Comparison of ENCODE assay signal across 16 cellular contexts in genomic region chr14:76201162-76201561, GRCh38. TPM values are rescaled to one million over a fixed set of nuclear protein-coding genes. Genes with fewer than 3 reads are reported as not detected.
DNase-seq lines count a peak whose midpoint lies in the region; ATAC-seq and TF ChIP-seq lines count a peak whose summit lies in the region.
"Had no signal": no experiment of that assay in that cellular context is flagged by ENCODE, and none has a peak within 500 bp of the region (broad histone marks: within the 10 kb centered on the region; RNA-seq: fewer than 3 reads in every experiment).

No MANE protein-coding gene starts in this region.

- TF ChIP-seq CTCF in SK-N-SH (IDR thresholded peaks at IDR 0.05), result no peak

- WGBS in SK-N-SH (ENCODE audit: low lambda C conversion rate), result 61% methylated on average over 5 of the region's 5 CpGs

- peaks cover 7% of the 10 kb centered on the region; the same call in 1 of the 2 replicates for H3K79me2 ChIP-seq in SK-N-SH (ENCODE audit: insufficient read depth)

- peaks cover 54 to 70% of the 10 kb centered on the region in 2 experiments for H3K36me3 ChIP-seq in SK-N-SH (replicated peaks in 1 of 2; ENCODE audit: control insufficient read depth in 1 of 2, insufficient read depth in 2 of 2, low read length in 1 of 2)
- H3K36me3 ChIP-seq: ovary had no signal

- H3F3A ChIP-seq in SK-N-SH (replicated peaks; ENCODE audit: insufficient read depth), result peaks cover 27% of the 10 kb centered on the region

- H3K4me1 ChIP-seq in SK-N-SH (ENCODE audit: control insufficient read depth in 1 of 2, insufficient read depth in 2 of 2, low read depth in 1 of 2, low read length in 1 of 2), result peaks cover 0 to 9% of the 10 kb centered on the region in 2 experiments; a peak in 2 of 4 replicates

- TF ChIP-seq EP300 in SK-N-SH (IDR thresholded peaks at IDR 0.05; ENCODE audit: borderline replicate concordance in 1 of 2, low read depth in 1 of 2, low read length in 1 of 2), result no peak

- H3K9ac ChIP-seq in SK-N-SH, result no peak overlapping the region

- TF ChIP-seq RAD21 in SK-N-SH (IDR thresholded peaks at IDR 0.05; ENCODE audit: low read length), result no peak

- POLR2A ChIA-PET in SK-N-SH (lab: Yijun Ruan, JAX), result no interaction called here

- no peaks in the 10 kb centered on the region for H3K9me3 ChIP-seq in SK-N-SH
- H3K9me3 ChIP-seq: ovary had no signal

- no peak overlapping the region for H2AFZ ChIP-seq in SK-N-SH (ENCODE audit: low read depth)

- ATAC-seq in GM21390 (IDR thresholded peaks at IDR 0.05; ENCODE audit: unreplicated experiment), result no peak
- ATAC-seq: T-cell had no signal

- H4K20me1 ChIP-seq in SK-N-SH (ENCODE audit: insufficient read depth), result peaks cover 17% of the 10 kb centered on the region; the same call in 1 of the 2 replicates

- no peaks in the 10 kb centered on the region for H3K9me2 ChIP-seq in SK-N-SH

- DNase-seq in A172 (ENCODE audit: low spot score) (peak; percentile 42), ELR (ENCODE audit: low read depth) (peak; percentile 97), SK-N-SH (no peak), fibroblast of gingiva (ENCODE audit: low read depth) (peak; percentile 47), DMS79 (lab: John Stamatoyannopoulos, UW) (no peak), NCI-H774 (lab: John Stamatoyannopoulos, UW) (no peak), foreskin melanocyte (no peak)
- DNase-seq: activated CD4-positive, alpha-beta memory T cell treated with anti-CD3 and anti-CD28 coated beads for 36 hours; activated naive CD4-positive, alpha-beta T cell treated with anti-CD3 and anti-CD28 coated beads, Interleukin-2, amount 50 U/mL, for 16 hours; C1 segment of cervical spinal cord; hypothalamus; mesendoderm; NCI-H1694 treated with DMSO at 0.1 percent for 48 hours; ovary; T-cell had no signal

- peak overlapping the region in 1 of 2 experiments; percentile 79; a peak in 2 of 4 replicates for H3K27ac ChIP-seq in SK-N-SH (ENCODE audit: low read depth in 2 of 2, low read length in 1 of 2)
- H3K27ac ChIP-seq: ovary had no signal

- H3K4me2 ChIP-seq in SK-N-SH, result no peak overlapping the region

- CTCF ChIA-PET in SK-N-SH (lab: Yijun Ruan, JAX), result no interaction called here

- no peak overlapping the region for H3K4me3 ChIP-seq in SK-N-SH (ENCODE audit: low read depth in 2 of 2, low read length in 1 of 2)
- H3K4me3 ChIP-seq: ovary had no signal

- H3K27me3 ChIP-seq in SK-N-SH (ENCODE audit: insufficient read depth), result no peaks in the 10 kb centered on the region
- H3K27me3 ChIP-seq: ovary had no signal

TF ChIP-seq in SK-N-SH, 30 proteins besides CTCF, POLR2A, EP300 and RAD21:
- TF ChIP-seq FOSL2 (IDR thresholded peaks at IDR 0.05; ENCODE audit: borderline replicate concordance, low read depth) (peak; percentile 89), RFX5 (IDR thresholded peaks at IDR 0.05; ENCODE audit: low read length) (no peak), YY1 (IDR thresholded peaks at IDR 0.05; ENCODE audit: low read depth) (no peak), TCF12 (IDR thresholded peaks at IDR 0.05) (peak; percentile 20; the same call in 1 of the 2 replicates), JUND (IDR thresholded peaks at IDR 0.05) (peak; percentile 66), NFIC (IDR thresholded peaks at IDR 0.05; ENCODE audit: borderline replicate concordance) (no peak), MEF2A (IDR thresholded peaks at IDR 0.05; ENCODE audit: borderline replicate concordance, low read depth) (no peak), RXRA (IDR thresholded peaks at IDR 0.05; ENCODE audit: borderline replicate concordance, low read depth) (no peak)
- TF ChIP-seq, protein P1, sequence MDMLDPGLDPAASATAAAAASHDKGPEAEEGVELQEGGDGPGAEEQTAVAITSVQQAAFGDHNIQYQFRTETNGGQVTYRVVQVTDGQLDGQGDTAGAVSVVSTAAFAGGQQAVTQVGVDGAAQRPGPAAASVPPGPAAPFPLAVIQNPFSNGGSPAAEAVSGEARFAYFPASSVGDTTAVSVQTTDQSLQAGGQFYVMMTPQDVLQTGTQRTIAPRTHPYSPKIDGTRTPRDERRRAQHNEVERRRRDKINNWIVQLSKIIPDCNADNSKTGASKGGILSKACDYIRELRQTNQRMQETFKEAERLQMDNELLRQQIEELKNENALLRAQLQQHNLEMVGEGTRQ (IDR thresholded peaks at IDR 0.05; ENCODE audit: borderline replicate concordance, low read depth, low read length), result no peak
- TF ChIP-seq, protein P2, sequence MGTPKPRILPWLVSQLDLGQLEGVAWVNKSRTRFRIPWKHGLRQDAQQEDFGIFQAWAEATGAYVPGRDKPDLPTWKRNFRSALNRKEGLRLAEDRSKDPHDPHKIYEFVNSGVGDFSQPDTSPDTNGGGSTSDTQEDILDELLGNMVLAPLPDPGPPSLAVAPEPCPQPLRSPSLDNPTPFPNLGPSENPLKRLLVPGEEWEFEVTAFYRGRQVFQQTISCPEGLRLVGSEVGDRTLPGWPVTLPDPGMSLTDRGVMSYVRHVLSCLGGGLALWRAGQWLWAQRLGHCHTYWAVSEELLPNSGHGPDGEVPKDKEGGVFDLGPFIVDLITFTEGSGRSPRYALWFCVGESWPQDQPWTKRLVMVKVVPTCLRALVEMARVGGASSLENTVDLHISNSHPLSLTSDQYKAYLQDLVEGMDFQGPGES (IDR thresholded peaks at IDR 0.05; ENCODE audit: low read depth, low read length), result no peak

RNA-seq across cellular contexts. Expression of gene GPATCH2L, which starts 49.4 kb away (rescaled TPM):
- 30.4 and 41.2 TPM in 2 replicates for total RNA-seq in A172 (2014; rRNA removed; shearing (Covaris generic))
- 17.7 and 28.5 TPM in 2 replicates for polyA plus RNA-seq in SK-N-SH (2012; rRNA removed)
- polyA plus RNA-seq in SK-N-SH (2012; cell fraction: cytosol; rRNA removed), result 11.7 and 15.1 TPM in 2 replicates
- 60.5 and 61.7 TPM in 2 replicates for polyA plus RNA-seq in SK-N-SH (2012; cell fraction: nucleus; rRNA removed)

Comparison
In these comparisons a context has a peak if more than half of its experiments do, and no peak if none do; other contexts are left out.
1. DNase-seq: peak in A172 (single experiment), ELR (single experiment) and fibroblast of gingiva (single experiment); none in SK-N-SH (single experiment), DMS79 (single experiment), NCI-H774 (single experiment) and foreskin melanocyte (single experiment).